In the genomic region with DNA sequence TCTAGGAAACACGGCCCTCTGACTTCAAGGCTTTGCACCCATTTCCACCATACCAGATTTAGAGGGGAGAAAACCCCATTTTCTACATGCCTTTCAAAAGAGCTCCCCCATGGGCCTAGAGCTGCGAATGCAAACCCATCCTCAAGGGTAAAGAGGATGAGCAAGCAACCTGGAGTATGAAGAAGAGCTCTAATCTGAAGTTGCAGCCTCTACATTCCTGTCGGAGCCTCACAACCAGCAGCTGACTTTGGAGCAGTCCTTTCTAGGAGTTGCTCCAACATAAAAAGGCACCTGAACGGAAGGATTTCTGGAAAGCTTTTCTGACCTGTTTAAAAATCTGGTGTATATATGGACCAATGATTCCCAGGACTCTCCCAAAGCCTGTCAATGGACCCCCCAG, we compare ENCODE assay signal across 1 cellular context.
TF ChIP-seq lines count a peak whose summit lies in the region.

No MANE protein-coding gene starts in this region.

TF ChIP-seq in K562, 482 proteins besides CTCF, POLR2A, EP300 and RAD21 (continued from another document):
- no peak for TF ChIP-seq SMARCA5 (IDR thresholded peaks at IDR 0.05)
- no peak for TF ChIP-seq NFYB (IDR thresholded peaks at IDR 0.05; ENCODE audit: extremely low read depth, insufficient read length)
- TF ChIP-seq NELFE (IDR thresholded peaks at IDR 0.05; ENCODE audit: insufficient read depth, insufficient read length) = no peak
- no peak for TF ChIP-seq ZNF316 (IDR thresholded peaks at IDR 0.05)
- no peak for TF ChIP-seq MAFK (IDR thresholded peaks at IDR 0.05; ENCODE audit: low read length)
- no peak for TF ChIP-seq SIN3B (IDR thresholded peaks at IDR 0.05; ENCODE audit: low read depth)
